Comparison of ENCODE assay signal across 1 cellular context in the genomic region with DNA sequence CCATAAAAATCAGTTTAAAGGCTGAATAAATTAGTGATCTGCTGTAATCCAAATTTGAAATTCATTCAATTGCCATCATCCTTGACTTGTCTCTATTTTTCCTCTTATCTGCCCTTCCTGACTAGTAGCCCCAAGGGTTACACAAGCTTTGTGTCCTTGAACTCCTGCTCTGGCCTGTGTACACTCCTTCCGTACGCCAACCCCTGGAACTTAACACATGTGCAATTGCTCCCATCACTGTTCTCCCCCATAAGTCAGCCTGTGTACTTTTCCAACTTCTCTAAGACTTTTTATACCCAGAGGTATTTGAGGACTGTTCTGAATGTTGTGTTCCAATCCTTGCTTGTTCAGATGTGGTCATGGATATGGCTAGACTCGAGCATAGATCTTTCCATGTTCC.
TF ChIP-seq lines count a peak whose summit lies in the region.

No MANE protein-coding gene starts in this region.

TF ChIP-seq in HepG2, 621 proteins besides CTCF, POLR2A, EP300 and RAD21 (continued from another document):
- TF ChIP-seq WIZ (CRISPR knock-in tag; IDR thresholded peaks at IDR 0.05) (peak; percentile 92; the same call in 1 of the 2 replicates), CHCHD3 (CRISPR knock-in tag; IDR thresholded peaks at IDR 0.05) (no peak), FOXJ3 (CRISPR knock-in tag; IDR thresholded peaks at IDR 0.05; ENCODE audit: borderline replicate concordance) (peak; percentile 73), SRSF4 (IDR thresholded peaks at IDR 0.05; ENCODE audit: low read depth, low read length, poor library complexity, severe bottlenecking) (no peak), MEIS2 (CRISPR knock-in tag; IDR thresholded peaks at IDR 0.05) (peak; percentile 44; the same call in 1 of the 2 replicates), ZNF773 (CRISPR knock-in tag; IDR thresholded peaks at IDR 0.05; ENCODE audit: borderline replicate concordance) (0 out of 2 replicates have a peak, but pooled peaks have one; percentile 40), NFE2L2 (IDR thresholded peaks at IDR 0.05; ENCODE audit: low read length) (no peak), ARHGAP35 (CRISPR knock-in tag; IDR thresholded peaks at IDR 0.05; ENCODE audit: borderline replicate concordance) (no peak), ZNF512 (CRISPR knock-in tag; IDR thresholded peaks at IDR 0.05) (no peak), HNF4G (IDR thresholded peaks at IDR 0.05; ENCODE audit: borderline replicate concordance, low read depth, low read length) (peak; percentile 42), HNF4G (CRISPR knock-in tag; IDR thresholded peaks at IDR 0.05; ENCODE audit: borderline replicate concordance, low read depth) (peak; percentile 47; the same call in 1 of the 2 replicates), ZNF160 (CRISPR knock-in tag; IDR thresholded peaks at IDR 0.05) (no peak), PHB2 (IDR thresholded peaks at IDR 0.05; ENCODE audit: partially characterized antibody) (no peak), ESRRA (CRISPR knock-in tag; IDR thresholded peaks at IDR 0.05; ENCODE audit: low read depth) (peak; percentile 71; the same call in 1 of the 2 replicates), SUZ12 (IDR thresholded peaks at IDR 0.05; ENCODE audit: low read depth, low read length) (no peak), HDAC1 (CRISPR knock-in tag; IDR thresholded peaks at IDR 0.05) (peak; percentile 33; the same call in 1 of the 2 replicates), ZFP36L2 (CRISPR knock-in tag; IDR thresholded peaks at IDR 0.05) (no peak), ARNTL (CRISPR knock-in tag; IDR thresholded peaks at IDR 0.05) (no peak), ZNF652 (CRISPR knock-in tag; IDR thresholded peaks at IDR 0.05; ENCODE audit: borderline replicate concordance, low read depth) (0 out of 2 replicates have a peak, but pooled peaks have one; percentile 42), MTA1 (CRISPR knock-in tag; IDR thresholded peaks at IDR 0.05; ENCODE audit: borderline replicate concordance) (no peak), CEBPG (CRISPR knock-in tag; IDR thresholded peaks at IDR 0.05) (peak; percentile 78), MYPOP (CRISPR knock-in tag; IDR thresholded peaks at IDR 0.05) (no peak), GATAD2A (CRISPR knock-in tag; IDR thresholded peaks at IDR 0.05) (peak; percentile 95), MIXL1 (CRISPR knock-in tag; IDR thresholded peaks at IDR 0.05) (peak; percentile 63; the same call in 1 of the 2 replicates), ZNF784 (CRISPR knock-in tag; IDR thresholded peaks at IDR 0.05; ENCODE audit: borderline replicate concordance) (no peak), ZFY (CRISPR knock-in tag; IDR thresholded peaks at IDR 0.05) (peak; percentile 36; the same call in 1 of the 2 replicates), HNF4A (CRISPR knock-in tag; IDR thresholded peaks at IDR 0.05) (peak; percentile 95), SNAI1 (CRISPR knock-in tag; IDR thresholded peaks at IDR 0.05; ENCODE audit: borderline replicate concordance) (no peak), THAP11 (CRISPR knock-in tag; IDR thresholded peaks at IDR 0.05) (peak; percentile 59), ZNF629 (CRISPR knock-in tag; conservative IDR thresholded peaks at IDR 0.05) (0 out of 2 replicates have a peak, but pooled peaks have one; percentile 6)
- TF ChIP-seq, protein P1, sequence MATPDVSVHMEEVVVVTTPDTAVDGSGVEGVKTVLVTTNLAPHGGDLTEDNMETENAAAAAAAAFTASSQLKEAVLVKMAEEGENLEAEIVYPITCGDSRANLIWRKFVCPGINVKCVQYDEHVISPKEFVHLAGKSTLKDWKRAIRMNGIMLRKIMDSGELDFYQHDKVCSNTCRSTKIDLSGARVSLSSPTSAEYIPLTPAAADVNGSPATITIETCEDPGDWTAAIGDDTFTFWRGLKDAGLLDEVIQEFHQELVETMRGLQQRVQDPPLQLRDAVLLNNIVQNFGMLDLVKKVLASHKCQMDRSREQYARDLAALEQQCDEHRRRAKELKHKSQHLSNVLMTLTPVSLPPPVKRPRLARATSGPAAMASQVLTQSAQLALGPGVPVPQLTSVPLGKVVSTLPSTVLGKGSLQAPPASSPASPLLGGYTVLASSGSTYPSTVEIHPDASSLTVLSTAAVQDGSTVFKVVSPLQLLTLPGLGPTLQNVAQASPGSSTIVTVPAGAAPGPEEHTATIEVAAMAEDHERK (CRISPR knock-in tag; IDR thresholded peaks at IDR 0.05; ENCODE audit: low read depth) = no peak
